Comparison of ENCODE assay signal across 24 cellular contexts in genomic region chr7:88964418-88964817, GRCh38.
"Had no signal": no experiment of that assay in that cellular context is flagged by ENCODE, and none has a peak within 500 bp of the region (broad histone marks: within the 10 kb centered on the region; RNA-seq: fewer than 3 reads in every experiment).

No MANE protein-coding gene starts in this region.

- H3K4me2 ChIP-seq: hepatocyte had no signal

- H3K4me1 ChIP-seq: esophagus muscularis mucosa, foreskin keratinocyte, gastroesophageal sphincter, heart left ventricle, left lung, lower lobe of right lung had no signal

- H2AFZ ChIP-seq: hepatocyte had no signal

- H3K27me3 ChIP-seq: dorsolateral prefrontal cortex, esophagus muscularis mucosa, foreskin keratinocyte, gastroesophageal sphincter, heart left ventricle, hepatocyte, left lung had no signal

- H3K27ac Mint-ChIP-seq: mesothelial cell of epicardium, naive B cell had no signal

- H3K79me2 ChIP-seq: hepatocyte had no signal

- H3K36me3 Mint-ChIP-seq: mesothelial cell of epicardium, naive B cell had no signal

- H3K4me1 Mint-ChIP-seq: naive B cell had no signal

- H3K9me3 ChIP-seq: esophagus muscularis mucosa, gastroesophageal sphincter, lower lobe of right lung, mucosa of descending colon had no signal

- H3K4me3 Mint-ChIP-seq: mesothelial cell of epicardium, naive B cell had no signal

- H3K36me3 ChIP-seq: esophagus muscularis mucosa, gastroesophageal sphincter, heart left ventricle, left lung, lower lobe of right lung had no signal

- H3K27me3 Mint-ChIP-seq: naive B cell had no signal

- H3K4me3 ChIP-seq: coronary artery, dorsolateral prefrontal cortex, esophagus muscularis mucosa, gastroesophageal sphincter, heart left ventricle, hepatocyte, left lung, lower lobe of right lung, mucosa of descending colon had no signal

- FAIRE-seq: colon, endothelial cell of umbilical vein, frontal cortex, islet of Langerhans, keratinocyte had no signal

- DNase-seq: dermis blood vessel endothelial cell; dorsolateral prefrontal cortex; effector CD4-positive, alpha-beta T cell; effector memory CD4-positive, alpha-beta T cell; foreskin keratinocyte; heart left ventricle; hypothalamus; left cardiac atrium; left lung; left ventricle myocardium superior; lower lobe of right lung; mesenchymal stem cell; mucosa of descending colon; naive B cell had no signal

- ATAC-seq: foreskin keratinocyte, gastroesophageal sphincter, heart left ventricle, left cardiac atrium, left lung, left ventricle myocardium superior, lower lobe of right lung, mucosa of descending colon had no signal

- H3K27ac ChIP-seq: coronary artery, dorsolateral prefrontal cortex, esophagus muscularis mucosa, foreskin keratinocyte, gastroesophageal sphincter, heart left ventricle, hepatocyte, left lung, lower lobe of right lung had no signal
